In genomic region chr22:37817705-37818311, GRCh38 we compare ENCODE assay signal across 1 cellular context.
TF ChIP-seq lines count a peak whose summit lies in the region.

No MANE protein-coding gene starts in this region.

TF ChIP-seq in HepG2, 621 proteins besides CTCF, POLR2A, EP300 and RAD21 (continued from another document and continues in another):
- TF ChIP-seq NAIF1 (CRISPR knock-in tag; IDR thresholded peaks at IDR 0.05; ENCODE audit: borderline replicate concordance): no peak
- TF ChIP-seq MATR3 (CRISPR knock-in tag; IDR thresholded peaks at IDR 0.05): no peak
- TF ChIP-seq ZNF615 (CRISPR knock-in tag; IDR thresholded peaks at IDR 0.05; ENCODE audit: borderline replicate concordance): no peak
- TF ChIP-seq ATM (IDR thresholded peaks at IDR 0.05; ENCODE audit: borderline replicate concordance): no peak
- TF ChIP-seq ZNF574 (CRISPR knock-in tag; IDR thresholded peaks at IDR 0.05): peak; percentile 70
- TF ChIP-seq RFX5 (IDR thresholded peaks at IDR 0.05; ENCODE audit: low read depth, low read length): peak; percentile 27; the same call in 1 of the 2 replicates
- TF ChIP-seq PCBP2 (optimal IDR thresholded peaks at IDR 0.05; ENCODE audit: low read depth, low read length, poor library complexity, severe bottlenecking): no peak
- TF ChIP-seq GATA4 (IDR thresholded peaks at IDR 0.05; ENCODE audit: borderline replicate concordance, low read depth): 0 out of 2 replicates have a peak, but pooled peaks have one; percentile 45
- peak; percentile 79; the same call in 1 of the 2 replicates for TF ChIP-seq CBX5 (CRISPR knock-in tag; IDR thresholded peaks at IDR 0.05; ENCODE audit: borderline replicate concordance)
- TF ChIP-seq ZBTB7A (CRISPR knock-in tag; IDR thresholded peaks at IDR 0.05): peak; percentile 89
- no peak for TF ChIP-seq ZNF33B (CRISPR knock-in tag; IDR thresholded peaks at IDR 0.05)
- peak; percentile 88 for TF ChIP-seq SALL2 (CRISPR knock-in tag; IDR thresholded peaks at IDR 0.05)
- TF ChIP-seq ZBTB40 (IDR thresholded peaks at IDR 0.05): no peak
- no peak; the same call in 1 of the 2 replicates for TF ChIP-seq ZBTB40 (CRISPR knock-in tag; IDR thresholded peaks at IDR 0.05)
- no peak for TF ChIP-seq SRSF9 (IDR thresholded peaks at IDR 0.05; ENCODE audit: borderline replicate concordance, insufficient read depth, low read depth, low read length, poor library complexity, severe bottlenecking)
- no peak; the same call in 1 of the 2 replicates for TF ChIP-seq ZNF691 (CRISPR knock-in tag; IDR thresholded peaks at IDR 0.05; ENCODE audit: borderline replicate concordance, low read depth)
- no peak for TF ChIP-seq ZMAT5 (CRISPR knock-in tag; IDR thresholded peaks at IDR 0.05; ENCODE audit: borderline replicate concordance, low read depth)
- TF ChIP-seq IRF2 (CRISPR knock-in tag; IDR thresholded peaks at IDR 0.05): peak; percentile 87
- TF ChIP-seq ZNF414 (CRISPR knock-in tag; IDR thresholded peaks at IDR 0.05): peak; percentile 80; the same call in 1 of the 2 replicates
- peak; percentile 90; the same call in 1 of the 2 replicates for TF ChIP-seq MED13 (CRISPR knock-in tag; IDR thresholded peaks at IDR 0.05)
- TF ChIP-seq SIN3B (IDR thresholded peaks at IDR 0.05; ENCODE audit: low read length): no peak
- TF ChIP-seq MTA1 (CRISPR knock-in tag; IDR thresholded peaks at IDR 0.05; ENCODE audit: borderline replicate concordance): peak; percentile 97
- TF ChIP-seq ZNF746 (CRISPR knock-in tag; IDR thresholded peaks at IDR 0.05): no peak
- no peak for TF ChIP-seq ZNF577 (CRISPR knock-in tag; IDR thresholded peaks at IDR 0.05; ENCODE audit: borderline replicate concordance, low read depth)
- no peak; the same call in 1 of the 2 replicates for TF ChIP-seq ZNF512 (CRISPR knock-in tag; IDR thresholded peaks at IDR 0.05)
- peak; percentile 82; the same call in 1 of the 2 replicates for TF ChIP-seq RARA (CRISPR knock-in tag; IDR thresholded peaks at IDR 0.05)
- TF ChIP-seq MLXIP (CRISPR knock-in tag; IDR thresholded peaks at IDR 0.05; ENCODE audit: borderline replicate concordance): no peak
- no peak for TF ChIP-seq ZNF891 (CRISPR knock-in tag; IDR thresholded peaks at IDR 0.05)
- TF ChIP-seq ZSCAN31 (CRISPR knock-in tag; IDR thresholded peaks at IDR 0.05; ENCODE audit: low read depth): 0 out of 2 replicates have a peak, but pooled peaks have one; percentile 69
- peak; percentile 92 for TF ChIP-seq ZBTB4 (CRISPR knock-in tag; IDR thresholded peaks at IDR 0.05; ENCODE audit: borderline replicate concordance)
- 0 out of 2 replicates have a peak, but pooled peaks have one; percentile 68 for TF ChIP-seq ZNF800 (CRISPR knock-in tag; IDR thresholded peaks at IDR 0.05)
